ENCODE assay signal across 8 cellular contexts in genomic region chr6:41545174-41545702, GRCh38. TPM values are rescaled to one million over a fixed set of nuclear protein-coding genes. Genes with fewer than 3 reads are reported as not detected.
DNase-seq lines count a peak whose midpoint lies in the region; ATAC-seq and TF ChIP-seq lines count a peak whose summit lies in the region.

No MANE protein-coding gene starts in this region.

- CTCF ChIA-PET in activated B cell treated with CpG ODN at 0.5 μM for 24 hours (lab: Charles Lee): interaction anchor here (1.5 to 1.6 kb wide), 2 partner anchors 81 to 121 kb away, joined by 3 to 5 read pairs; no protein-coding TSS in a partner anchor

- peaks cover 65% of the 10 kb centered on the region for H3K27me3 ChIP-seq in iPS-18a (ENCODE audit: control insufficient read depth, insufficient read depth, low read length)
- H3K27me3 ChIP-seq in testis: no peaks in the 10 kb centered on the region

- H3K4me3 ChIP-seq in iPS-18a (ENCODE audit: low read length) (peak overlapping the region; percentile 73), testis (peak overlapping the region; percentile 73 to 74)

- H3K4me1 ChIP-seq in iPS-18a (ENCODE audit: control insufficient read depth, low read depth, low read length) (peaks cover 32% of the 10 kb centered on the region), testis (peaks cover 21% of the 10 kb centered on the region)

- no peaks in the 10 kb centered on the region for H3K36me3 ChIP-seq in iPS-18a (ENCODE audit: control insufficient read depth, low read depth, low read length)
- no peaks in the 10 kb centered on the region for H3K36me3 ChIP-seq in testis (ENCODE audit: low read depth, missing control alignments)

- H3K36me3 Mint-ChIP-seq in activated CD4-positive, alpha-beta T cell treated with anti-CD3 and anti-CD28 coated beads, Interleukin-2, amount 10 ng/mL, durations not matched to agents 24 days and 14 days (ENCODE audit: low read depth): peaks cover 6% of the 10 kb centered on the region
- peaks cover 11% of the 10 kb centered on the region for H3K36me3 Mint-ChIP-seq in activated B cell treated with CpG ODN at 0.5 μM for 24 hours (ENCODE audit: low read depth)

- intact Hi-C loops in activated CD4-positive, alpha-beta T cell treated with anti-CD3 and anti-CD28 coated beads, Interleukin-2, amount 10 ng/mL, durations not matched to agents 24 days and 14 days (cut with micrococcal nuclease): loop anchor here (5.0 kb wide), 1 partner anchor 118 kb away; no protein-coding TSS in a partner anchor
- intact Hi-C loops in activated B cell treated with CpG ODN at 0.5 μM for 24 hours (cut with micrococcal nuclease) (loop anchor here (1.0 to 5.0 kb wide), 6 partner anchors 13 to 1637 kb away; partner anchors contain the start of genes CUL9, NFYA, OARD1 and TOMM6), testis (cut with DNase I; ENCODE audit: low total_unique reads) (no loop called here)

- H3K9me3 ChIP-seq in iPS-18a (ENCODE audit: control insufficient read depth, low read depth, low read length): no peaks in the 10 kb centered on the region
- H3K9me3 ChIP-seq in testis: no peaks in the 10 kb centered on the region

- no peak for DNase-seq in activated CD4-positive, alpha-beta T cell treated with anti-CD3 and anti-CD28 coated beads, Interleukin-2, amount 10 ng/mL, durations not matched to agents 24 days and 14 days
- no peak for DNase-seq in activated CD4-positive, alpha-beta T cell treated with anti-CD3 and anti-CD28 coated beads, Interleukin-2, amount 50 U/mL, for 48 hours
- DNase-seq in activated B cell treated with CpG ODN at 0.5 μM for 24 hours (no peak), testis (no peak), SW 1271 (lab: John Stamatoyannopoulos, UW) (no peak), NCI-H524 treated with DMSO at 0.1 percent for 48 hours (lab: John Stamatoyannopoulos, UW) (no peak), DMS114 treated with DMSO at 0.1 percent for 48 hours (lab: John Stamatoyannopoulos, UW; ENCODE audit: unreplicated experiment) (no peak)

- H3K9ac ChIP-seq in iPS-18a (ENCODE audit: low read length): peak overlapping the region; percentile 38

- TF ChIP-seq CTCF in activated B cell treated with CpG ODN at 0.5 μM for 24 hours (IDR thresholded peaks at IDR 0.05): no peak
- TF ChIP-seq CTCF in testis (IDR thresholded peaks at IDR 0.05): no peak

- H3K4me1 Mint-ChIP-seq in activated CD4-positive, alpha-beta T cell treated with anti-CD3 and anti-CD28 coated beads, Interleukin-2, amount 10 ng/mL, durations not matched to agents 24 days and 14 days: peaks cover 20% of the 10 kb centered on the region
- peaks cover 37% of the 10 kb centered on the region for H3K4me1 Mint-ChIP-seq in activated B cell treated with CpG ODN at 0.5 μM for 24 hours

- POLR2A ChIA-PET in activated B cell treated with CpG ODN at 0.5 μM for 24 hours (lab: Charles Lee): interaction anchor here (1.4 to 5.2 kb wide), 4 partner anchors 13 to 189 kb away, joined by 4 to 45 read pairs (median 20); no protein-coding TSS in a partner anchor

- 11 to 24% methylated on average over 15 of the region's 15 CpGs for WGBS in testis, 2 donors

- no peak for TF ChIP-seq POLR2A in testis (IDR thresholded peaks at IDR 0.05)

- ATAC-seq in activated B cell treated with CpG ODN at 0.5 μM for 24 hours (ENCODE audit: low read depth): peak; percentile 0

- no peaks in the 10 kb centered on the region for H3K9me3 Mint-ChIP-seq in activated CD4-positive, alpha-beta T cell treated with anti-CD3 and anti-CD28 coated beads, Interleukin-2, amount 10 ng/mL, durations not matched to agents 24 days and 14 days
- H3K9me3 Mint-ChIP-seq in activated B cell treated with CpG ODN at 0.5 μM for 24 hours: no peaks in the 10 kb centered on the region

- H3K4me3 Mint-ChIP-seq in activated CD4-positive, alpha-beta T cell treated with anti-CD3 and anti-CD28 coated beads, Interleukin-2, amount 10 ng/mL, durations not matched to agents 24 days and 14 days: peak overlapping the region; percentile 83
- H3K4me3 Mint-ChIP-seq in activated B cell treated with CpG ODN at 0.5 μM for 24 hours: peak overlapping the region; percentile 92

- H3K27ac Mint-ChIP-seq in activated CD4-positive, alpha-beta T cell treated with anti-CD3 and anti-CD28 coated beads, Interleukin-2, amount 10 ng/mL, durations not matched to agents 24 days and 14 days: peak overlapping the region; percentile 72
- peak overlapping the region; percentile 91 for H3K27ac Mint-ChIP-seq in activated B cell treated with CpG ODN at 0.5 μM for 24 hours

- peaks cover 59% of the 10 kb centered on the region for H3K27me3 Mint-ChIP-seq in activated CD4-positive, alpha-beta T cell treated with anti-CD3 and anti-CD28 coated beads, Interleukin-2, amount 10 ng/mL, durations not matched to agents 24 days and 14 days
- no peaks in the 10 kb centered on the region for H3K27me3 Mint-ChIP-seq in activated B cell treated with CpG ODN at 0.5 μM for 24 hours

- H3K27ac ChIP-seq in iPS-18a (ENCODE audit: low read length) (no peak overlapping the region), testis (no peak overlapping the region)

RNA-seq across cellular contexts. Expression of gene FOXP4, which starts 0.9 kb away (rescaled TPM):
- total RNA-seq in activated CD4-positive, alpha-beta T cell treated with anti-CD3 and anti-CD28 coated beads, Interleukin-2, amount 10 ng/mL, durations not matched to agents 24 days and 14 days: 16.9 and 17.6 TPM in 2 replicates
- total RNA-seq in activated B cell treated with CpG ODN at 0.5 μM for 24 hours (37.8 and 40.7 TPM in 2 replicates), testis (10 to 100 TPM; 39.7 to 50.2 TPM)
- polyA plus RNA-seq in testis (ENCODE audit: insufficient read depth, low read depth, low replicate concordance): 38.0 TPM
